9 cellular contexts compared by ENCODE assay signal in genomic region chr1:175641633-175642032, GRCh38.
"Had no signal": no experiment of that assay in that cellular context is flagged by ENCODE, and none has a peak within 500 bp of the region (broad histone marks: within the 10 kb centered on the region; RNA-seq: fewer than 3 reads in every experiment).

No MANE protein-coding gene starts in this region.

- DNase-seq: H9, HCEC 1CT, KBM-7 had no signal

- H3K36me3 Mint-ChIP-seq: IgD-negative memory B cell had no signal

- ATAC-seq: GM23338 had no signal

- H3K4me3 Mint-ChIP-seq: GM23338, H9, IgD-negative memory B cell had no signal

- H3K27ac ChIP-seq: KMS-11 had no signal

- H3K4me3 ChIP-seq: GM23338 had no signal

- FAIRE-seq: H1, H54, HTR-8/SVneo had no signal

- H3K9me3 Mint-ChIP-seq: GM23338, H9, IgD-negative memory B cell had no signal

- H3K27ac Mint-ChIP-seq: GM23338, H9, IgD-negative memory B cell had no signal
